ENCODE assay signal across 8 cellular contexts in genomic region chr15:68783226-68784054, GRCh38. TPM values are rescaled to one million over a fixed set of nuclear protein-coding genes. Genes with fewer than 3 reads are reported as not detected.
DNase-seq lines count a peak whose midpoint lies in the region; ATAC-seq lines count a peak whose summit lies in the region.

No MANE protein-coding gene starts in this region.

- DNase-seq in AG20443 (ENCODE audit: low spot score) (peak; percentile 47), HT-29 (ENCODE audit: low spot score) (peak; percentile 62), ureter (ENCODE audit: low spot score) (peak; percentile 46), NCI-H2107 (lab: John Stamatoyannopoulos, UW) (no peak)
- peak; percentile 66 to 67 for DNase-seq in activated CD4-positive, alpha-beta T cell treated with anti-CD3 and anti-CD28 coated beads, Interleukin-2, amount 50 U/mL, for 4 hours
- DNase-seq in effector CD8-positive, alpha-beta T cell (lab: John Stamatoyannopoulos, UW), result peak; percentile 50
- peak; percentile 51 to 84 (median 63) for DNase-seq in naive thymus-derived CD8-positive, alpha-beta T cell

- POLR2A ChIA-PET in naive thymus-derived CD8-positive, alpha-beta T cell (lab: Charles Lee), result interaction anchor here (1.3 to 2.3 kb wide), 4 partner anchors 33 to 92 kb away, joined by 4 to 8 read pairs (median 6); no protein-coding TSS in a partner anchor

- H3K27ac Mint-ChIP-seq in naive thymus-derived CD8-positive, alpha-beta T cell, result peak overlapping the region; percentile 65 to 91 (median 79)

- H3K4me3 Mint-ChIP-seq in naive thymus-derived CD8-positive, alpha-beta T cell, result peak overlapping the region in 7 of 10 donors; percentile 15 to 67 (median 41)

- H3K9me3 Mint-ChIP-seq in naive thymus-derived CD8-positive, alpha-beta T cell, result no peaks in the 10 kb centered on the region

- H3K4me1 Mint-ChIP-seq in naive thymus-derived CD8-positive, alpha-beta T cell, result peaks cover 15 to 44% (median 40%) of the 10 kb centered on the region in 4 donors

- no peaks in the 10 kb centered on the region for H3K27me3 Mint-ChIP-seq in naive thymus-derived CD8-positive, alpha-beta T cell

- peak; percentile 90 to 96 for ATAC-seq in naive thymus-derived CD8-positive, alpha-beta T cell
- ATAC-seq in HG02870 (IDR thresholded peaks at IDR 0.05; ENCODE audit: unreplicated experiment), result no peak

- peaks cover 0 to 78% (median 6%) of the 10 kb centered on the region in 3 donors for H3K36me3 Mint-ChIP-seq in naive thymus-derived CD8-positive, alpha-beta T cell

RNA-seq across cellular contexts. Expression of gene ANP32A, which starts 37.3 kb away (rescaled TPM):
- 91.6 and 113 TPM in 2 replicates for total RNA-seq in HT-29 (2014; rRNA removed; shearing (Covaris generic))
- 100 to 1,000 TPM; 129 to 131 TPM for total RNA-seq in naive thymus-derived CD8-positive, alpha-beta T cell
- 10 to 100 TPM; 81.3 to 88.1 (median 84.3) TPM for polyA plus RNA-seq in naive thymus-derived CD8-positive, alpha-beta T cell
- total RNA-seq in ureter, result 169 TPM
